ENCODE assay signal across 18 cellular contexts in genomic region chr21:36218691-36219090, GRCh38.
"Had no signal": no experiment of that assay in that cellular context is flagged by ENCODE, and none has a peak within 500 bp of the region (broad histone marks: within the 10 kb centered on the region; RNA-seq: fewer than 3 reads in every experiment).

No MANE protein-coding gene starts in this region.

- H3K9me3 Mint-ChIP-seq: effector memory CD8-positive, alpha-beta T cell; naive B cell; nephron; stimulated activated memory B cell treated with anti-CD40 and anti-IgM and Interleukin-4, amounts not matched to agents 10 μg/mL and 1 μg/mL and 100 μg/mL, for 72 hours; stimulated activated naive CD8-positive, alpha-beta T cell treated with anti-CD3 and anti-CD28 coated beads, Interleukin-15, amount 100 ng/mL, for 72 hours had no signal

- H3K27ac Mint-ChIP-seq: effector memory CD8-positive, alpha-beta T cell; nephron; stimulated activated naive CD8-positive, alpha-beta T cell treated with anti-CD3 and anti-CD28 coated beads, Interleukin-15, amount 100 ng/mL, for 72 hours had no signal

- H3K27me3 Mint-ChIP-seq: effector memory CD8-positive, alpha-beta T cell; naive B cell; stimulated activated memory B cell treated with anti-CD40 and anti-IgM and Interleukin-4, amounts not matched to agents 10 μg/mL and 1 μg/mL and 100 μg/mL, for 72 hours; stimulated activated naive CD8-positive, alpha-beta T cell treated with anti-CD3 and anti-CD28 coated beads, Interleukin-15, amount 100 ng/mL, for 72 hours had no signal

- ATAC-seq: effector memory CD8-positive, alpha-beta T cell; foreskin keratinocyte; heart left ventricle; stimulated activated memory B cell treated with anti-CD40 and anti-IgM and Interleukin-4, amounts not matched to agents 10 μg/mL and 1 μg/mL and 100 μg/mL, for 72 hours; stimulated activated naive CD8-positive, alpha-beta T cell treated with anti-CD3 and anti-CD28 coated beads, Interleukin-15, amount 100 ng/mL, for 72 hours had no signal

- H3K27ac ChIP-seq: esophagus squamous epithelium, foreskin keratinocyte, ovary, right atrium auricular region, testis, tibial nerve had no signal

- H3K4me3 ChIP-seq: esophagus squamous epithelium, heart left ventricle, ovary, right atrium auricular region, testis, tibial nerve had no signal

- H3K36me3 ChIP-seq: ovary had no signal

- H3K27me3 ChIP-seq: esophagus squamous epithelium, foreskin keratinocyte, heart left ventricle, ovary, right atrium auricular region, testis, tibial nerve had no signal

- H3K4me3 Mint-ChIP-seq: effector memory CD8-positive, alpha-beta T cell; naive B cell; nephron; stimulated activated memory B cell treated with anti-CD40 and anti-IgM and Interleukin-4, amounts not matched to agents 10 μg/mL and 1 μg/mL and 100 μg/mL, for 72 hours; stimulated activated naive CD8-positive, alpha-beta T cell treated with anti-CD3 and anti-CD28 coated beads, Interleukin-15, amount 100 ng/mL, for 72 hours had no signal

- H3K4me1 ChIP-seq: esophagus squamous epithelium, foreskin keratinocyte, heart left ventricle, right atrium auricular region, tibial nerve had no signal

- DNase-seq: effector memory CD8-positive, alpha-beta T cell; esophagus squamous epithelium; foreskin keratinocyte; heart left ventricle; hippocampal formation; kidney glomerular epithelial cell; mesendoderm; naive B cell; ovary; stimulated activated CD4-positive, alpha-beta T cell treated with anti-CD3 and anti-CD28 coated beads, Interleukin-15, amount 100 ng/mL, for 24 hours; stimulated activated CD4-positive, alpha-beta T cell treated with anti-CD3 and anti-CD28 coated beads, Interleukin-1b, Interleukin-23, amount 100 ng/mL, for 48 hours; stimulated activated CD4-positive, alpha-beta T cell treated with anti-CD3 and anti-CD28 coated beads, Interleukin-4, amount 100 ng/mL, for 24 hours; stimulated activated naive CD8-positive, alpha-beta T cell treated with anti-CD3 and anti-CD28 coated beads, Interleukin-15, amount 100 ng/mL, for 72 hours; testis had no signal

- H3K9me3 ChIP-seq: esophagus squamous epithelium, heart left ventricle, ovary, right atrium auricular region, testis, tibial nerve had no signal

- H3K4me1 Mint-ChIP-seq: naive B cell; stimulated activated memory B cell treated with anti-CD40 and anti-IgM and Interleukin-4, amounts not matched to agents 10 μg/mL and 1 μg/mL and 100 μg/mL, for 72 hours; stimulated activated naive CD8-positive, alpha-beta T cell treated with anti-CD3 and anti-CD28 coated beads, Interleukin-15, amount 100 ng/mL, for 72 hours had no signal
